In the genomic region with DNA sequence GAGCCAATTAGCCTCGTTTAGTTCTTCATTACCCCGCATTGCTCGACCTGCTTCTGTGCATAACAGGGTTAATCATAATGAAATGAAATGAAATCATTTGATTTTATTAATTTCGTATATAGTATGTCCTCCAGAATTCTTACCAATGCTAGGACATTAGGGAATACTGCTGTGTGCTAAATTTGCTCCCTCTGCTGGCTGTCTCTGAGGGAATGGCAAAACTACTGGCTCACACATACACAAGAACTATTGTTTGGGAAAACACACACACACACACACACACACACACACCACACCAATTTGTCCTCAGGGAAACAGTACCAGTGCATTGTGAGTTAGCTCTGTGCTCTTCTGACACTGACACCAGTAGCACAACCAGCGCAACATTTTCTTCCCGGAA, we compare ENCODE assay signal across 11 cellular contexts.
DNase-seq lines count a peak whose midpoint lies in the region; ATAC-seq, FAIRE-seq and TF ChIP-seq lines count a peak whose summit lies in the region.
"Had no signal": no experiment of that assay in that cellular context is flagged by ENCODE, and none has a peak within 500 bp of the region (broad histone marks: within the 10 kb centered on the region; RNA-seq: fewer than 3 reads in every experiment).

No MANE protein-coding gene starts in this region.

- no peaks in the 10 kb centered on the region for H3K36me3 ChIP-seq in DND-41 (ENCODE audit: insufficient read depth, low read length)
- H3K36me3 ChIP-seq in endothelial cell of umbilical vein (ENCODE audit: control insufficient read depth in 2 of 2, extremely low read depth in 1 of 2, insufficient read depth in 2 of 2, low read length in 2 of 2) = no peaks in the 10 kb centered on the region
- H3K36me3 ChIP-seq in mucosa of descending colon (ENCODE audit: low read depth) = no peaks in the 10 kb centered on the region

- no peaks in the 10 kb centered on the region for H3K79me2 ChIP-seq in DND-41 (ENCODE audit: insufficient read depth, low read length)
- H3K79me2 ChIP-seq in endothelial cell of umbilical vein (ENCODE audit: control insufficient read depth, insufficient read depth, low read length) = no peaks in the 10 kb centered on the region

- H3K4me3 ChIP-seq in DND-41 (ENCODE audit: low read depth in 1 of 2, low read length in 2 of 2) (no peak overlapping the region), endothelial cell of umbilical vein (replicated peaks in 1 of 3; ENCODE audit: insufficient read depth in 1 of 3, low read depth in 1 of 3, low read length in 3 of 3) (no peak overlapping the region), mucosa of descending colon (no peak overlapping the region)
- H3K4me3 ChIP-seq: skin epidermis had no signal

- H3K4me1 Mint-ChIP-seq in nephron progenitor cell = peaks cover 20% of the 10 kb centered on the region

- TF ChIP-seq POLR2A in endothelial cell of umbilical vein (IDR thresholded peaks at IDR 0.05; ENCODE audit: low read depth, low read length) = no peak

- H3K9me1 ChIP-seq in endothelial cell of umbilical vein (replicated peaks; ENCODE audit: control insufficient read depth, extremely low read depth, insufficient read depth, low read length) = no peaks in the 10 kb centered on the region

- no peaks in the 10 kb centered on the region for H3K4me1 ChIP-seq in DND-41 (ENCODE audit: insufficient read depth, low read length)
- peaks cover 5% of the 10 kb centered on the region for H3K4me1 ChIP-seq in endothelial cell of umbilical vein (ENCODE audit: control insufficient read depth, extremely low read depth, insufficient read depth, low read length)
- H3K4me1 ChIP-seq in mucosa of descending colon (ENCODE audit: low read depth) = no peaks in the 10 kb centered on the region

- no peak overlapping the region for H3K4me2 ChIP-seq in DND-41 (ENCODE audit: insufficient read depth, low read length)
- H3K4me2 ChIP-seq in endothelial cell of umbilical vein (ENCODE audit: insufficient read depth, low read length) = no peak overlapping the region

- DNase-seq in DND-41 (no peak), NCI-H69 (lab: John Stamatoyannopoulos, UW) (peak; percentile 63), endothelial cell of umbilical vein (ENCODE audit: low read depth, low spot score) (peak; percentile 65), nephron progenitor cell (no peak), mucosa of descending colon (no peak), left colon (no peak)
- no peak for DNase-seq in activated CD8-positive, alpha-beta memory T cell treated with anti-CD3 and anti-CD28 coated beads, Interleukin-2, amount 50 U/mL, for 4 hours
- DNase-seq: activated naive CD4-positive, alpha-beta T cell treated with anti-CD3 and anti-CD28 coated beads for 36 hours; NCI-H510A had no signal

- H4K20me1 ChIP-seq in DND-41 (ENCODE audit: insufficient read depth, low read length) (no peaks in the 10 kb centered on the region), endothelial cell of umbilical vein (replicated peaks; ENCODE audit: control insufficient read depth, extremely low read depth, insufficient read depth, low read length) (no peaks in the 10 kb centered on the region)

- intact Hi-C loops in endothelial cell of umbilical vein (cut with micrococcal nuclease) = loop anchor here (1.0 to 10.0 kb wide), 6 partner anchors 80 to 714 kb away; no protein-coding TSS in a partner anchor
- intact Hi-C loops in mucosa of descending colon (cut with DNase I, micrococcal nuclease) = loop anchor here in 1 of 2 donors (10.0 kb wide), 1 partner anchor 704 kb away; no protein-coding TSS in a partner anchor
- intact Hi-C loops in left colon (cut with DNase I, micrococcal nuclease) = no loop called here

- H3K36me3 Mint-ChIP-seq in nephron progenitor cell (ENCODE audit: low read depth) = no peaks in the 10 kb centered on the region

- FAIRE-seq in endothelial cell of umbilical vein (lab: Jason Lieb, UNC) = peak; percentile 8

- POLR2A ChIA-PET in endothelial cell of umbilical vein (lab: Charles Lee) = no interaction called here

- no peak overlapping the region for H3K4me3 Mint-ChIP-seq in nephron progenitor cell
- H3K4me3 Mint-ChIP-seq: activated naive CD4-positive, alpha-beta T cell treated with anti-CD3 and anti-CD28 coated beads for 36 hours had no signal

- H3K9me3 Mint-ChIP-seq in nephron progenitor cell = no peaks in the 10 kb centered on the region
- H3K9me3 Mint-ChIP-seq: activated naive CD4-positive, alpha-beta T cell treated with anti-CD3 and anti-CD28 coated beads for 36 hours had no signal

- H3K9me3 ChIP-seq in DND-41 (ENCODE audit: insufficient read depth, low read length, severe bottlenecking) (no peaks in the 10 kb centered on the region), endothelial cell of umbilical vein (replicated peaks; ENCODE audit: control insufficient read depth, insufficient read depth, low read length) (no peaks in the 10 kb centered on the region), mucosa of descending colon (peaks cover 20% of the 10 kb centered on the region)

- no peak overlapping the region for H3K27ac Mint-ChIP-seq in nephron progenitor cell
- H3K27ac Mint-ChIP-seq: activated naive CD4-positive, alpha-beta T cell treated with anti-CD3 and anti-CD28 coated beads for 36 hours had no signal

- TF ChIP-seq CTCF in DND-41 (IDR thresholded peaks at IDR 0.05; ENCODE audit: borderline replicate concordance, extremely low read depth, low read length, poor library complexity, severe bottlenecking) = peak; percentile 34
- TF ChIP-seq CTCF in endothelial cell of umbilical vein (IDR thresholded peaks at IDR 0.05; ENCODE audit: extremely low read depth in 1 of 2, insufficient read depth in 1 of 2, low read depth in 1 of 2, low read length in 2 of 2) = peak; percentile 41 to 44
- TF ChIP-seq CTCF in nephron progenitor cell (IDR thresholded peaks at IDR 0.05) = peak; percentile 13
- no peak for TF ChIP-seq CTCF in mucosa of descending colon (IDR thresholded peaks at IDR 0.05)

- no peaks in the 10 kb centered on the region for H3K27me3 ChIP-seq in DND-41 (ENCODE audit: insufficient read depth, low read length, poor library complexity)
- no peaks in the 10 kb centered on the region for H3K27me3 ChIP-seq in endothelial cell of umbilical vein (ENCODE audit: control insufficient read depth in 2 of 2, insufficient read depth in 2 of 2, low read length in 2 of 2)

- ATAC-seq in DND-41 (ENCODE audit: insufficient read depth, low read depth) (no peak), mucosa of descending colon (no peak), HG02763 (IDR thresholded peaks at IDR 0.05; ENCODE audit: unreplicated experiment) (no peak), left colon (no peak)

- H2AFZ ChIP-seq in DND-41 (ENCODE audit: low read depth, low read length) (no peak overlapping the region), endothelial cell of umbilical vein (ENCODE audit: low read depth, low read length) (no peak overlapping the region)

- H3K9ac ChIP-seq in DND-41 (ENCODE audit: low read depth, low read length) = no peak overlapping the region
- no peak overlapping the region for H3K9ac ChIP-seq in endothelial cell of umbilical vein (replicated peaks; ENCODE audit: extremely low read depth, insufficient read depth, low read length)

- H3K27me3 Mint-ChIP-seq in nephron progenitor cell (ENCODE audit: low read depth, poor library complexity) = peaks cover 2% of the 10 kb centered on the region

- no peak overlapping the region for H3K27ac ChIP-seq in DND-41 (ENCODE audit: low read length)
- H3K27ac ChIP-seq in endothelial cell of umbilical vein (ENCODE audit: insufficient read depth, low read depth, low read length) = no peak overlapping the region

- no TSS peak for BruUV-seq in endothelial cell of umbilical vein (replicated peaks; lab: Mats Ljungman, UMichigan)

- CTCF ChIA-PET in endothelial cell of umbilical vein (lab: Charles Lee) = interaction anchor here (0.6 to 2.2 kb wide), 21 partner anchors 9 to 715 kb away, joined by 3 to 17 read pairs (median 5); no protein-coding TSS in a partner anchor

- dilution Hi-C loops in endothelial cell of umbilical vein (cut with MboI; ENCODE audit: extremely low pct_ligation_motif_present, low sequenced_read_pairs) = no loop called here

TF ChIP-seq in endothelial cell of umbilical vein, 7 proteins besides CTCF, POLR2A, EP300 and RAD21:
- no peak for TF ChIP-seq POLR2AphosphoS5 (IDR thresholded peaks at IDR 0.05; ENCODE audit: insufficient read depth, low read depth, low read length)
- TF ChIP-seq EZH2 (IDR thresholded peaks at IDR 0.05; ENCODE audit: borderline replicate concordance, low read depth, low read length, severe bottlenecking) = no peak
- TF ChIP-seq GATA2 (IDR thresholded peaks at IDR 0.05; ENCODE audit: insufficient read depth, insufficient read length, low read depth, low read length) = no peak

Comparison
In these comparisons a context has a peak if more than half of its experiments do, and no peak if none do; other contexts are left out.
1. DNase-seq: peak in NCI-H69 (single experiment) and endothelial cell of umbilical vein (single experiment); none in DND-41 (single experiment), nephron progenitor cell (single experiment), mucosa of descending colon (0 of 3), left colon (0 of 2) and activated CD8-positive, alpha-beta memory T cell treated with anti-CD3 and anti-CD28 coated beads, Interleukin-2, amount 50 U/mL, for 4 hours (single experiment).